ENCODE assay signal across 30 cellular contexts in the genomic region with DNA sequence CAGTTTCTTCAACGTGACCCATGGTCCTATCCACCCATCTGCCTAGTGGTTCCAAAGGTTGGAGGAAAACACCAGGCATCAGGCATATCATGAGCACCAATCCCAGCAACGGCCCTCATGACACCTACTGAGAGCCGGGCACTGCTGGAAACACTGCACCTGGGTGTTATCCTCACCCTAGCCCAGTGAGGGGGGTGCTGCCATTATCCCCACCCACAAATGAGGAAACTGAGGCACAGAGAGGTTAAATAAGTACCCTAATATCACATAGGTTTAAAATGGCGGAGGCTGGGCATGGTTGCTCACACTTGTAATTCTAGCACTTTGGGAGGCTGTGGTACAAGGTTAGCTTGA.
"Had no signal": no experiment of that assay in that cellular context is flagged by ENCODE, and none has a peak within 500 bp of the region (broad histone marks: within the 10 kb centered on the region; RNA-seq: fewer than 3 reads in every experiment).

No MANE protein-coding gene starts in this region.

- DNase-seq: activated CD4-positive, alpha-beta memory T cell treated with anti-CD3 and anti-CD28 coated beads, Interleukin-2, amount 10 ng/mL, durations not matched to agents 7 days and 5 days; activated CD4-positive, alpha-beta T cell treated with anti-CD3 and anti-CD28 coated beads for 1 hour; activated CD4-positive, alpha-beta T cell treated with anti-CD3 and anti-CD28 coated beads, Interleukin-2, amount 10 ng/mL, durations not matched to agents 7 days and 5 days; activated effector memory CD4-positive, alpha-beta T cell treated with Interleukin-2 at 50 U/mL for 16 hours; activated naive CD4-positive, alpha-beta T cell treated with Interleukin-2 at 50 U/mL for 16 hours; activated naive CD8-positive, alpha-beta T cell treated with anti-CD3 and anti-CD28 coated beads for 36 hours; brain microvascular endothelial cell; caudate nucleus; foreskin keratinocyte; heart left ventricle; kidney glomerular epithelial cell; left lung; lower lobe of right lung; mesenchymal stem cell; retina; sigmoid colon; small intestine; stimulated activated CD4-positive, alpha-beta T cell treated with anti-CD3 and anti-CD28 coated beads, Interleukin-1b, Interleukin-23, amount 100 ng/mL, for 48 hours; stimulated activated naive CD4-positive, alpha-beta T cell treated with Interleukin-2 at 50 U/mL for 16 hours; T-helper 17 cell; T1000; upper lobe of left lung; WERI-Rb-1 had no signal

- H3K4me1 ChIP-seq: adrenal gland, left lung, lower lobe of right lung, prostate gland, sigmoid colon, upper lobe of left lung had no signal

- H3K27ac ChIP-seq: adrenal gland, brain microvascular endothelial cell, esophagus muscularis mucosa, foreskin keratinocyte, heart left ventricle, left lung, lower lobe of right lung, neutrophil, ovary, prostate gland, sigmoid colon, thoracic aorta, upper lobe of left lung, WERI-Rb-1 had no signal

- H3K27me3 ChIP-seq: adrenal gland, brain microvascular endothelial cell, foreskin keratinocyte, heart left ventricle, neutrophil, ovary, sigmoid colon, upper lobe of left lung had no signal

- H3K36me3 ChIP-seq: adrenal gland, brain microvascular endothelial cell, esophagus muscularis mucosa, heart left ventricle, left lung, lower lobe of right lung, neutrophil, ovary, prostate gland, sigmoid colon, thoracic aorta, upper lobe of left lung, WERI-Rb-1 had no signal

- ATAC-seq: foreskin keratinocyte, heart left ventricle, left lung, lower lobe of right lung, SK-N-SH treated with all-trans-retinoic acid at 6 μM for 48 hours, T-helper 17 cell had no signal

- H3K4me3 ChIP-seq: adrenal gland, esophagus muscularis mucosa, heart left ventricle, left lung, lower lobe of right lung, ovary, prostate gland, sigmoid colon, thoracic aorta, upper lobe of left lung had no signal

- H3K9me3 ChIP-seq: adrenal gland, esophagus muscularis mucosa, heart left ventricle, left lung, lower lobe of right lung, neutrophil, ovary, prostate gland, sigmoid colon, thoracic aorta, upper lobe of left lung had no signal
